4 cellular contexts compared by ENCODE assay signal in the genomic region with DNA sequence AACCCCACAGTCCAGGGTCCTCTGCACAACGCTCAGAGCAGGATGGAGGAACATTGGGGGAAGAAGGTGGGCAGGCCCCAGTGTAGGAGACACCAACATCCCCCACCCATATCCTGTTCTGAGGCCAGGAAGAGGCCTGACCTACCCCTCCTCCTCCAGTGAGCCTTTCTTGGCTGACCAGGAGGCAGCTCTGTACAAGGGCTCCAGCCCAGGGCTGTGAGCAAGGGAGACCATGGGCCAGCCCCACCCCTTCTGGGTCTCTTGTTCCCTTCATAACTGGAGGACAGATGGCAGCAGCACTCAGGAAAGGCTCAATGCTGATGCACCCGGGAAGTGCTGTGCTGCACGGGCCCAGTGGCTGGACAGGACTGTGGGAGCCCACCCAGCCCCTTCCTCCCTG. TPM values are rescaled to one million over a fixed set of nuclear protein-coding genes. Genes with fewer than 3 reads are reported as not detected.
"Had no signal": no experiment of that assay in that cellular context is flagged by ENCODE, and none has a peak within 500 bp of the region (broad histone marks: within the 10 kb centered on the region; RNA-seq: fewer than 3 reads in every experiment).

No MANE protein-coding gene starts in this region.

RNA-seq across cellular contexts. Expression of a gene that starts 47.0 kb away (rescaled TPM):
- total RNA-seq: bronchial epithelial cell, LHCN-M2, NCI-H460, SK-MEL-5 had no signal
